In genomic region chr2:80510716-80511115, GRCh38 we compare ENCODE assay signal across 26 cellular contexts.
"Had no signal": no experiment of that assay in that cellular context is flagged by ENCODE, and none has a peak within 500 bp of the region (broad histone marks: within the 10 kb centered on the region; RNA-seq: fewer than 3 reads in every experiment).

No MANE protein-coding gene starts in this region.

- H3K36me3 ChIP-seq: stomach, suprapubic skin, thoracic aorta, thyroid gland, tibial artery, tibial nerve, transverse colon, upper lobe of left lung, upper lobe of right lung, uterus, vagina had no signal

- H3K4me1 ChIP-seq: stomach, suprapubic skin, testis, thyroid gland, tibial artery, tibial nerve, transverse colon, upper lobe of left lung, upper lobe of right lung, uterus, vagina had no signal

- H3K27me3 ChIP-seq: stomach, suprapubic skin, testis, thyroid gland, tibial artery, tibial nerve, transverse colon, upper lobe of left lung, upper lobe of right lung, uterus, vagina had no signal

- H3K9me3 ChIP-seq: stomach, suprapubic skin, testis, thoracic aorta, thyroid gland, tibial artery, tibial nerve, transverse colon, upper lobe of left lung, upper lobe of right lung, uterus, vagina had no signal

- H3K4me3 ChIP-seq: stomach, suprapubic skin, testis, thoracic aorta, thyroid gland, tibial artery, tibial nerve, transverse colon, upper lobe of left lung, upper lobe of right lung, uterus, vagina had no signal

- DNase-seq: stimulated activated CD4-positive, alpha-beta T cell treated with anti-CD3 and anti-CD28 coated beads, Interleukin-2, amount 100 ng/mL, for 48 hours; stimulated activated CD4-positive, alpha-beta T cell treated with anti-CD3 and anti-CD28 coated beads, Interleukin-4, amount 100 ng/mL, for 1 hour; stimulated activated CD4-positive, alpha-beta T cell treated with anti-CD3 and anti-CD28 coated beads, Interleukin-4, amount 100 ng/mL, for 24 hours; stimulated activated CD4-positive, alpha-beta T cell treated with anti-CD3 and anti-CD28 coated beads, Interleukin-4, amount 100 ng/mL, for 4 hours; stimulated activated CD8-positive, alpha-beta memory T cell treated with anti-CD3 and anti-CD28 coated beads, Interleukin-4, amount 100 ng/mL, for 48 hours; stimulated activated naive B cell treated with anti-CD40 and anti-IgM and Interleukin-4, amounts not matched to agents 10 μg/mL and 1 μg/mL and 100 μg/mL, for 72 hours; stimulated activated naive CD4-positive, alpha-beta T cell; stimulated activated naive CD4-positive, alpha-beta T cell treated with Interleukin-2 at 50 U/mL for 16 hours; stimulated activated naive CD8-positive, alpha-beta T cell treated with anti-CD3 and anti-CD28 coated beads, Interleukin-15, amount 100 ng/mL, for 72 hours; stimulated activated naive CD8-positive, alpha-beta T cell treated with anti-CD3 and anti-CD28 coated beads, Interleukin-15, Interleukin-2, amounts not matched to agents 100 U/mL and 50 U/mL, for 24 hours; stomach; substantia nigra; testis; thyroid gland; tibial artery; transverse colon; trophoblast cell; upper lobe of left lung; upper lobe of right lung; uterus had no signal

- H3K27ac ChIP-seq: stomach, suprapubic skin, testis, thoracic aorta, thyroid gland, tibial artery, tibial nerve, transverse colon, upper lobe of left lung, upper lobe of right lung, uterus, vagina had no signal

- ATAC-seq: stimulated activated effector memory CD8-positive, alpha-beta T cell treated with anti-CD3 and anti-CD28 coated beads, Interleukin-12 subunit alpha, Interleukin-12 subunit beta, amount 100 ng/mL, for 72 hours; stimulated activated memory B cell treated with anti-CD40 and anti-IgM and Interleukin-4, amounts not matched to agents 10 μg/mL and 1 μg/mL and 100 μg/mL, for 72 hours; stimulated activated naive B cell treated with anti-CD40 and anti-IgM and Interleukin-4, amounts not matched to agents 10 μg/mL and 1 μg/mL and 100 μg/mL, for 72 hours; stimulated activated naive CD8-positive, alpha-beta T cell treated with anti-CD3 and anti-CD28 coated beads, Interleukin-15, amount 100 ng/mL, for 72 hours; stimulated activated naive CD8-positive, alpha-beta T cell treated with anti-CD3 and anti-CD28 coated beads, Interleukin-15, Interleukin-2, amounts not matched to agents 100 U/mL and 50 U/mL, for 24 hours; upper lobe of right lung had no signal
